ENCODE assay signal across 8 cellular contexts in genomic region chr17:63842540-63843386, GRCh38. TPM values are rescaled to one million over a fixed set of nuclear protein-coding genes. Genes with fewer than 3 reads are reported as not detected.
DNase-seq lines count a peak whose midpoint lies in the region; ATAC-seq and TF ChIP-seq lines count a peak whose summit lies in the region.

SMARCD2 (minus strand) TSS chr17:63842685; CDS start chr17:63842674, 11 bp downstream.

- peak within 1 kb of the TSS; percentile 92 for H3K4me3 Mint-ChIP-seq in CD8-positive, alpha-beta T cell

- H3K27ac Mint-ChIP-seq in CD8-positive, alpha-beta T cell: peak within 1 kb of the TSS; percentile 92

- H3K27ac ChIP-seq in CD8-positive, alpha-beta T cell (ENCODE audit: low read depth, low read length): peak within 1 kb of the TSS; percentile 88

- no peaks in the 10 kb centered on the region for H3K36me3 ChIP-seq in CD8-positive, alpha-beta T cell (ENCODE audit: insufficient read depth, low read length)

- no peaks in the 10 kb centered on the region for H3K9me3 Mint-ChIP-seq in CD8-positive, alpha-beta T cell

- ATAC-seq in CD8-positive, alpha-beta T cell: peak; percentile 91
- peak; percentile 65 for ATAC-seq in GM19468 (IDR thresholded peaks at IDR 0.05; ENCODE audit: extremely low read depth, unreplicated experiment)

- no peaks in the 10 kb centered on the region for H3K27me3 ChIP-seq in CD8-positive, alpha-beta T cell (ENCODE audit: insufficient read depth, low read length)

- H3K36me3 Mint-ChIP-seq in CD8-positive, alpha-beta T cell: peaks cover 7% of the 10 kb centered on the region

- no peak for TF ChIP-seq CTCF in CD8-positive, alpha-beta T cell (IDR thresholded peaks at IDR 0.05)

- intact Hi-C loops in CD8-positive, alpha-beta T cell (cut with DNase I, micrococcal nuclease): loop anchor here (1.0 to 10.0 kb wide), 17 partner anchors 15 to 664 kb away; partner anchors contain the start of genes ERN1 (in 2 of the 2), FTSJ3 (in 2 of the 2), MAP3K3 (in 2 of the 2) and PSMC5 (in 2 of the 2)

- H3K27me3 Mint-ChIP-seq in CD8-positive, alpha-beta T cell (ENCODE audit: low read depth): no peaks in the 10 kb centered on the region

- CTCF ChIA-PET in CD8-positive, alpha-beta T cell (lab: Charles Lee): interaction anchor here (0.7 to 1.7 kb wide), 7 partner anchors 10 to 49 kb away, joined by 3 to 7 read pairs (median 5); partner anchors contain the start of gene FTSJ3

- no peaks in the 10 kb centered on the region for H3K9me3 ChIP-seq in CD8-positive, alpha-beta T cell (ENCODE audit: low read length)

- peak; percentile 99 for DNase-seq in CD8-positive, alpha-beta T cell
- DNase-seq in HS-5 (ENCODE audit: low read depth) (peak; percentile 95), NK-92 (lab: John Stamatoyannopoulos, UW; ENCODE audit: unreplicated experiment) (peak; percentile 96), lung microvascular endothelial cell (ENCODE audit: low read depth in 2 of 2) (peak; percentile 99)
- peak; percentile 99 for DNase-seq in activated CD8-positive, alpha-beta memory T cell treated with anti-CD3 and anti-CD28 coated beads for 24 hours
- peak; percentile 97 for DNase-seq in effector CD8-positive, alpha-beta T cell (lab: John Stamatoyannopoulos, UW)
- DNase-seq in stimulated activated CD4-positive, alpha-beta T cell treated with anti-CD3 and anti-CD28 coated beads, TNF-alpha, amount 100 ng/mL, for 48 hours (ENCODE audit: low read depth in 3 of 3): peak; percentile 99

- peaks cover 43% of the 10 kb centered on the region for H3K4me1 ChIP-seq in CD8-positive, alpha-beta T cell (ENCODE audit: insufficient read depth, low read length)

- H3K4me1 Mint-ChIP-seq in CD8-positive, alpha-beta T cell (ENCODE audit: low read depth): peaks cover 30% of the 10 kb centered on the region

- POLR2A ChIA-PET in CD8-positive, alpha-beta T cell (lab: Charles Lee): interaction anchor here (0.7 to 7.3 kb wide), 8 partner anchors 8 to 221 kb away, joined by 3 to 75 read pairs (median 4); partner anchors contain the start of genes CCDC47, FTSJ3, ICAM2 and MAP3K3

- peak within 1 kb of the TSS; percentile 86 for H3K4me3 ChIP-seq in CD8-positive, alpha-beta T cell (ENCODE audit: low read depth, low read length)

RNA-seq across cellular contexts. Expression of gene SMARCD2, which starts in this region (rescaled TPM):
- total RNA-seq in CD8-positive, alpha-beta T cell: 100 to 1,000 TPM; 121 TPM
- 49.2 and 54.3 TPM in 2 replicates for total RNA-seq in lung microvascular endothelial cell

Comparison
In these comparisons a context has a peak if more than half of its experiments do, and no peak if none do; other contexts are left out.
1. Peak in every context shown above with its lines: DNase-seq, ATAC-seq, H3K4me3 ChIP-seq and H3K27ac ChIP-seq.